In the genomic region with DNA sequence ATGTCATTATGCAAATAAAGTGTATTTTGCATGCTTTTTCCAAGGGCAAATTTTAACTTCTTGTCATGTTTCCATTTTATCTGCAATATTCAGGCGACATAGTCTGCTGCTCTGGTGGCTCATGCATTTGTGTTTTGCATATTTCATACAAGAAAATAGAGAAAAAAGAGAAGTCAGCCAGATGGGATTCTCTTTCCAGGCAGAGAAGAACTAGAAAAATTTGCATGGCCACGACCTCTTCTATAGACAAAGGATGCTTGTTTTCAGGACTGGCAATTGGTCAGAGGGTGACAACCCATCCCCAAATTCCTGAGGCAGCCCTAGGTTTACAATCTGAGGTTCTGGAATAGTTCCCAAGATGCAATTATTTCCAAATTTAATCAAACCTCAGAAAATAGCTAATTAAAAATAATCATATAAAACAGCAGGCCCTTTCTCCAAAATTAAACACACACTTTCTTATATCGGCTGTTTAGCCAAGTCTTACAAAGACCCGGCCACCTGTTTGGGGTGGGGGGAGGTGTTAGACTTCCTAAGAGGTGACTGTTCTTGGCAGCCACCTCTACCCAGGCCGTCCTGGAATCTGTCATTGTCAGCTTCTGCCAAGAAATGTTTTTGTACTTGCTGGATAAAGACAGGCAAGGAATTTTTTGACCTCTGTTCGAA, we compare ENCODE assay signal across 1 cellular context.
TF ChIP-seq lines count a peak whose summit lies in the region.

No MANE protein-coding gene starts in this region.

TF ChIP-seq in IMR-90, 13 proteins besides CTCF, POLR2A, EP300 and RAD21:
- TF ChIP-seq BHLHE40 (IDR thresholded peaks at IDR 0.05; ENCODE audit: low read depth, low read length) = no peak
- TF ChIP-seq, protein P1, sequence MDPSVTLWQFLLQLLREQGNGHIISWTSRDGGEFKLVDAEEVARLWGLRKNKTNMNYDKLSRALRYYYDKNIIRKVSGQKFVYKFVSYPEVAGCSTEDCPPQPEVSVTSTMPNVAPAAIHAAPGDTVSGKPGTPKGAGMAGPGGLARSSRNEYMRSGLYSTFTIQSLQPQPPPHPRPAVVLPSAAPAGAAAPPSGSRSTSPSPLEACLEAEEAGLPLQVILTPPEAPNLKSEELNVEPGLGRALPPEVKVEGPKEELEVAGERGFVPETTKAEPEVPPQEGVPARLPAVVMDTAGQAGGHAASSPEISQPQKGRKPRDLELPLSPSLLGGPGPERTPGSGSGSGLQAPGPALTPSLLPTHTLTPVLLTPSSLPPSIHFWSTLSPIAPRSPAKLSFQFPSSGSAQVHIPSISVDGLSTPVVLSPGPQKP (IDR thresholded peaks at IDR 0.05; ENCODE audit: borderline replicate concordance, low read depth, low read length) = no peak
- TF ChIP-seq MXI1 (IDR thresholded peaks at IDR 0.05; ENCODE audit: borderline replicate concordance, low read depth, low read length) = no peak
